Comparison of ENCODE assay signal across 17 cellular contexts in the genomic region with DNA sequence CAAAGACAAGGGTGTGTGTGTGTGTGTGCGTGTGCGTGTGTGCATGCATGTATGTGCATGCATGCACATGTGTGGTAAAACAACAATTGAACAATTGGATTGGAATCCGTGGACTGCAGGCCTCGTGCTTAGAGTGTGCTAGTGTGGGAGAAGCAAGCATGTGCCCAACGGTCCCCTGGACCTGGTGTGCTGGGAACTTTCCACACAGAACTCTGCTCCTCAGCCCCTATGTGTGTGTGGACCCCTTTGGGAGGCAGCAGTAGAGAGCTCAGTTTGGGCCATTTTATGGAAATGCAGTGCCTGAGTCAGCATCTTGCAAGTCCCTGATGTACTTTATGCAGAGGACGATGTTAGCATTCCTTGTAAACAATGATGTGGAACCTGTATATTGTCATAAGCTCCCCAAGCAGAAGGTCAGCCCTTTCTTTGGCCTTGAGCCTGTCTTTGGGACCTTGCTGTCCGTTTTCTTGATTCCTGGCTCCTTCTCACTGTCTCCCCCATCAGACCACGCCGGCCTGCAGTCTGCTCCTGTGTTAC.
"Had no signal": no experiment of that assay in that cellular context is flagged by ENCODE, and none has a peak within 500 bp of the region (broad histone marks: within the 10 kb centered on the region; RNA-seq: fewer than 3 reads in every experiment).

No MANE protein-coding gene starts in this region.

- H3K27ac ChIP-seq: neutrophil, transverse colon had no signal

- DNase-seq: activated CD4-positive, alpha-beta T cell treated with anti-CD3 and anti-CD28 coated beads, Interleukin-2, amount 50 U/mL, for 4 hours; activated CD4-positive, CD25-positive, alpha-beta regulatory T cell treated with anti-CD3 and anti-CD28 coated beads, Interleukin-2, amount 50 U/mL, for 72 hours; activated naive CD8-positive, alpha-beta T cell treated with anti-CD3 and anti-CD28 coated beads for 36 hours; amygdala; effector CD8-positive, alpha-beta T cell; glutamatergic neuron; left colon; naive B cell; posterior cingulate gyrus; small intestine; stimulated activated CD4-positive, alpha-beta T cell treated with anti-CD3 and anti-CD28 coated beads, Interleukin-4, amount 100 ng/mL, for 24 hours; stimulated activated naive CD4-positive, alpha-beta T cell; T-helper 9 cell; transverse colon had no signal

- FAIRE-seq: endothelial cell of umbilical vein, small intestine had no signal

- H3K9me3 ChIP-seq: neutrophil, transverse colon had no signal

- H3K4me3 ChIP-seq: transverse colon had no signal

- H3K27ac Mint-ChIP-seq: activated naive CD8-positive, alpha-beta T cell treated with anti-CD3 and anti-CD28 coated beads for 36 hours; brain had no signal

- H3K4me3 Mint-ChIP-seq: activated naive CD8-positive, alpha-beta T cell treated with anti-CD3 and anti-CD28 coated beads for 36 hours; brain; naive B cell had no signal

- H3K27me3 ChIP-seq: neutrophil, transverse colon had no signal

- ATAC-seq: left colon had no signal

- H3K27me3 Mint-ChIP-seq: activated naive CD8-positive, alpha-beta T cell treated with anti-CD3 and anti-CD28 coated beads for 36 hours; brain; naive B cell had no signal

- H3K9me3 Mint-ChIP-seq: activated naive CD8-positive, alpha-beta T cell treated with anti-CD3 and anti-CD28 coated beads for 36 hours; naive B cell had no signal

- H3K36me3 ChIP-seq: neutrophil, transverse colon had no signal
